In the genomic region with DNA sequence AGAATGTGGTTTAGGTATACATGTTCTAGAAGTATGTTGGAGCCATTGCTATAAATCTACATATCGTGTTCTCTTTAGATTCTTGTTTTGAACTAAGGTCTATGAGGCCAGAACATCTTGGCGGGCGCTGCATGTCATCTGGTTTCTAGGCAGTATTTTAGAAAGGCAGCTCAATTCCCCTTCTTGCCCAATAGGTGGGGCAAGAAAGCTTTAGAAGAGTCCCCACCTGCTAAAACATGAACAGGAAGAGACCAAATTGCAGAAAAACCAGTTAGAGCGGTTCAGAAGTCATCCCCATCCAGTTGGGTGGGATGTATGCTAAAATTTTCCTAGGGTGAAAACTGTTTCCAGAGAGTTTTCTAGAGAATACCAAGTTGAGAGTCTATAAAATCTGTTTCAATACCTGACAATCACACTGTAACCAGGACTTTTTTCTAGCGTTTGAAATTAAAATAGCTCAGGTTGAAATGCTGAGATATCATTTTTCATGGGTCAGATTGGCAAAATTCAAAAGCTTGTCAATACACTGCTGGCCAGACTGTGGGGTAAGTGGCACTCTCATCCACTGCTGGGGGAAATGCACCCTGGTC, we compare ENCODE assay signal across 8 cellular contexts. TPM values are rescaled to one million over a fixed set of nuclear protein-coding genes. Genes with fewer than 3 reads are reported as not detected.
A peak's percentile ranks its signal among the peaks of the same experiment; 100 is the strongest.
DNase-seq lines count a peak whose midpoint lies in the region; ATAC-seq and TF ChIP-seq lines count a peak whose summit lies in the region.

No MANE protein-coding gene starts in this region.

- H3K4me1 ChIP-seq in breast epithelium (no peaks in the 10 kb centered on the region), uterus (no peaks in the 10 kb centered on the region), ovary (ENCODE audit: insufficient read depth) (no peaks in the 10 kb centered on the region)

- H3K36me3 ChIP-seq in breast epithelium (no peaks in the 10 kb centered on the region), kidney epithelial cell (ENCODE audit: control insufficient read depth, insufficient read depth, low read length) (no peaks in the 10 kb centered on the region), uterus (no peaks in the 10 kb centered on the region), ovary (no peaks in the 10 kb centered on the region)

- 11 to 14% (median 14%) methylated on average over 5 of the region's 5 CpGs for WGBS in ovary, 3 donors

- ATAC-seq in GM18868 (IDR thresholded peaks at IDR 0.05; ENCODE audit: unreplicated experiment): peak; percentile 80

- H3K27me3 ChIP-seq in HL-60 (ENCODE audit: insufficient read depth, poor library complexity, severe bottlenecking): peaks cover 3% of the 10 kb centered on the region
- peaks cover 0 to 5% of the 10 kb centered on the region in 2 donors for H3K27me3 ChIP-seq in breast epithelium
- no peaks in the 10 kb centered on the region for H3K27me3 ChIP-seq in kidney epithelial cell (ENCODE audit: control insufficient read depth, insufficient read depth, low read length)
- no peaks in the 10 kb centered on the region for H3K27me3 ChIP-seq in uterus
- no peaks in the 10 kb centered on the region for H3K27me3 ChIP-seq in ovary

- TF ChIP-seq CTCF in HL-60 (IDR thresholded peaks at IDR 0.05; ENCODE audit: insufficient read depth, low read length) (peak; percentile 55), breast epithelium (IDR thresholded peaks at IDR 0.05) (peak in 2 of 3 donors; percentile 49 to 59), kidney epithelial cell (IDR thresholded peaks at IDR 0.05; ENCODE audit: insufficient read depth, low read length, poor library complexity, severe bottlenecking) (peak; percentile 66), uterus (IDR thresholded peaks at IDR 0.05) (peak; percentile 53 to 59 (median 58)), ovary (IDR thresholded peaks at IDR 0.05) (peak in 1 of 3 donors; percentile 21)

- DNase-seq in D341Med (ENCODE audit: low spot score) (peak; percentile 58), HL-60 (ENCODE audit: low read depth in 1 of 2, low spot score in 1 of 2) (peak in 1 of 2 experiments; percentile 57), NOMO-1 treated with dmso at 0.1 percent for 144 hours (lab: John Stamatoyannopoulos, UW; ENCODE audit: unreplicated experiment) (peak; percentile 62), breast epithelium (ENCODE audit: low spot score in 2 of 2) (no peak), kidney epithelial cell (ENCODE audit: low read depth) (no peak), uterus (no peak), ovary (no peak)

- intact Hi-C loops in breast epithelium (cut with DNase I; ENCODE audit: low total_unique reads) (no loop called here), uterus (cut with DNase I; ENCODE audit: low total_unique reads) (no loop called here), ovary (cut with DNase I) (no loop called here)

- TF ChIP-seq POLR2A in breast epithelium (IDR thresholded peaks at IDR 0.05) (no peak), uterus (IDR thresholded peaks at IDR 0.05) (no peak), ovary (IDR thresholded peaks at IDR 0.05) (no peak)

- H3K9me3 ChIP-seq in breast epithelium: no peaks in the 10 kb centered on the region
- H3K9me3 ChIP-seq in uterus: no peaks in the 10 kb centered on the region
- no peaks in the 10 kb centered on the region for H3K9me3 ChIP-seq in ovary

- H3K4me3 ChIP-seq in HL-60 (replicated peaks; ENCODE audit: insufficient read depth, low read length) (no peak overlapping the region), breast epithelium (no peak overlapping the region), kidney epithelial cell (ENCODE audit: low read depth, low read length) (no peak overlapping the region), uterus (no peak overlapping the region), ovary (no peak overlapping the region)

- H3K27ac ChIP-seq in HL-60 (replicated peaks) (no peak overlapping the region), breast epithelium (no peak overlapping the region), uterus (no peak overlapping the region), ovary (no peak overlapping the region)

- TF ChIP-seq EP300 in ovary (IDR thresholded peaks at IDR 0.05): no peak

RNA-seq across cellular contexts. Expression of a gene that starts 17.5 kb away (rescaled TPM):
- total RNA-seq in breast epithelium (10 to 100 TPM; 17.9 to 50.4 (median 21.0) TPM), kidney epithelial cell (48.1 and 53.0 TPM in 2 replicates), uterus (10 to 100 TPM in 3 of 4 donors, 1 to 10 TPM in 1; 2.0 to 26.5 (median 14.1) TPM), ovary (10 to 100 TPM in 3 of 7 donors, 1 to 10 TPM in 4; 4.9 to 16.6 (median 9.8) TPM)
- 10 to 100 TPM in 1 of 2 donors, 1 to 10 TPM in 1; 8.3 to 43.7 TPM for polyA plus RNA-seq in ovary

Comparison
In these comparisons a context has a peak if more than half of its experiments do, and no peak if none do; other contexts are left out.
1. DNase-seq: peak in D341Med (single experiment) and NOMO-1 treated with dmso at 0.1 percent for 144 hours (single experiment); none in breast epithelium (0 of 2), kidney epithelial cell (single experiment), uterus (0 of 2) and ovary (0 of 5).